Comparison of ENCODE assay signal across 8 cellular contexts in the genomic region with DNA sequence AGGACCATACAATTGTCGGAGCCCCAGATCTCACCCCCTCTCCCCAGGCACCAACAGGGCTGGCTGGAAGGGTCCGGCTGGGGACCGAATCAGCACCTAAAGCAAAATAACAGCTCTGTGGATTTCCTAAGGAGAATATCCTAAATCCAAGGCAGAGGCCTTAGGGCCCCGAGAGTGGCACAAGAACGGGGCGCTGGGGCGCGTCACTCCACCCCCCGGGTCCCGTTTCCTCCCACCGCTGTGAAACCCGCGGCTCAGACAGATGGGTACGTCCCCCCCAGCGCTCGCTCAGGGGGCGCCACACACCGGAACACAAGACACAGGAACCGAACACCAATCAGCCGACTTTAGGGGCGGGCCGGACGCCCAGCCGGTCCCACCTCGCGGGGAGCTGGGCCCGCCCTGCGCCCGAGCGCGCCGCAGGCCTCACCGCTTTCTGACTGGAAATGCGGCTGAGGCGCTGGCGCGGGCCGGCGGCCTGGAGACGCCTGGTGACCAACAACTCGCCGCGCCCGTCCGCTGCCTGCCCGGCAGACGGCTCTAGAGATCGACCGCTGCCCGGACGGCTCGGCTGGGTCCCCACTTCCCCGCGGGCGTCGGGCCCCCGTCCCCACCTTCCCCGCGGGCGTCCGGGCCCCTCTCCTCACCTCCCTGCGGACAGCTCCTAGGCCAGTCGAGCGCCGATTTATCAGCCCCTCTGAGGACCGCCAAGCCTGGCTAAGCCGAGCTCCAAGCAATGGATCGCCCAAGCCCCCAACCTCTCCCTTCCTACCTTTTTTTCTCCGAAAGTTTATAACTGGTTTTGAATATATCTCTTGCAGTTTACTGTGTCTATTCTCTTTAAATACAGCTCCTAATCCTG. TPM values are rescaled to one million over a fixed set of nuclear protein-coding genes. Genes with fewer than 3 reads are reported as not detected.
DNase-seq lines count a peak whose midpoint lies in the region; ATAC-seq and TF ChIP-seq lines count a peak whose summit lies in the region.

A gene with protein sequence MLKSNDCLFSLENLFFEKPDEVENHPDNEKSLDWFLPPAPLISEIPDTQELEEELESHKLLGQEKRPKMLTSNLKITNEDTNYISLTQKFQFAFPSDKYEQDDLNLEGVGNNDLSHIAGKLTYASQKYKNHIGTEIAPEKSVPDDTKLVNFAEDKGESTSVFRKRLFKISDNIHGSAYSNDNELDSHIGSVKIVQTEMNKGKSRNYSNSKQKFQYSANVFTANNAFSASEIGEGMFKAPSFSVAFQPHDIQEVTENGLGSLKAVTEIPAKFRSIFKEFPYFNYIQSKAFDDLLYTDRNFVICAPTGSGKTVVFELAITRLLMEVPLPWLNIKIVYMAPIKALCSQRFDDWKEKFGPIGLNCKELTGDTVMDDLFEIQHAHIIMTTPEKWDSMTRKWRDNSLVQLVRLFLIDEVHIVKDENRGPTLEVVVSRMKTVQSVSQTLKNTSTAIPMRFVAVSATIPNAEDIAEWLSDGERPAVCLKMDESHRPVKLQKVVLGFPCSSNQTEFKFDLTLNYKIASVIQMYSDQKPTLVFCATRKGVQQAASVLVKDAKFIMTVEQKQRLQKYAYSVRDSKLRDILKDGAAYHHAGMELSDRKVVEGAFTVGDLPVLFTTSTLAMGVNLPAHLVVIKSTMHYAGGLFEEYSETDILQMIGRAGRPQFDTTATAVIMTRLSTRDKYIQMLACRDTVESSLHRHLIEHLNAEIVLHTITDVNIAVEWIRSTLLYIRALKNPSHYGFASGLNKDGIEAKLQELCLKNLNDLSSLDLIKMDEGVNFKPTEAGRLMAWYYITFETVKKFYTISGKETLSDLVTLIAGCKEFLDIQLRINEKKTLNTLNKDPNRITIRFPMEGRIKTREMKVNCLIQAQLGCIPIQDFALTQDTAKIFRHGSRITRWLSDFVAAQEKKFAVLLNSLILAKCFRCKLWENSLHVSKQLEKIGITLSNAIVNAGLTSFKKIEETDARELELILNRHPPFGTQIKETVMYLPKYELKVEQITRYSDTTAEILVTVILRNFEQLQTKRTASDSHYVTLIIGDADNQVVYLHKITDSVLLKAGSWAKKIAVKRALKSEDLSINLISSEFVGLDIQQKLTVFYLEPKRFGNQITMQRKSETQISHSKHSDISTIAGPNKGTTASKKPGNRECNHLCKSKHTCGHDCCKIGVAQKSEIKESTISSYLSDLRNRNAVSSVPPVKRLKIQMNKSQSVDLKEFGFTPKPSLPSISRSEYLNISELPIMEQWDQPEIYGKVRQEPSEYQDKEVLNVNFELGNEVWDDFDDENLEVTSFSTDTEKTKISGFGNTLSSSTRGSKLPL (N-terminal part only) (minus strand): TSS at position 687 of the 862 bp plus-strand sequence. CDS start 3,755 bp downstream, outside the sequence.

- DNase-seq in NCI-H446 treated with DMSO at 0.1 percent for 48 hours (lab: John Stamatoyannopoulos, UW), result peak; percentile 88
- peak; percentile 68 for DNase-seq in activated CD8-positive, alpha-beta memory T cell treated with anti-CD3 and anti-CD28 coated beads, Interleukin-2, amount 50 U/mL, for 4 hours
- DNase-seq in esophagus muscularis mucosa (ENCODE audit: extremely low spot score), result no peak
- peak; percentile 51 to 68 for DNase-seq in stimulated activated CD8-positive, alpha-beta memory T cell treated with anti-CD3 and anti-CD28 coated beads, Interleukin-7, amount 100 ng/mL, for 4 hours (ENCODE audit: low read depth in 2 of 2)

- peak in 2 of 3 experiments; percentile 2 to 8 for TF ChIP-seq CTCF in esophagus muscularis mucosa (IDR thresholded peaks at IDR 0.05)

- peak within 1 kb of the TSS; percentile 85 for H3K27ac ChIP-seq in BLaER1
- H3K27ac ChIP-seq in esophagus muscularis mucosa (replicated peaks in 1 of 4), result peak within 1 kb of the TSS; percentile 85 to 89 (median 86)
- H3K27ac ChIP-seq in muscle layer of colon (ENCODE audit: low read depth, low read length), result peak within 1 kb of the TSS; percentile 82

- peaks cover 9% of the 10 kb centered on the region for H3K4me1 ChIP-seq in BLaER1
- H3K4me1 ChIP-seq in esophagus muscularis mucosa, result peaks cover 0 to 16% (median 9%) of the 10 kb centered on the region in 4 donors
- peaks cover 3% of the 10 kb centered on the region for H3K4me1 ChIP-seq in muscle layer of colon (ENCODE audit: insufficient read depth, low read length)

- H3K27me3 ChIP-seq in BLaER1 (no peaks in the 10 kb centered on the region), esophagus muscularis mucosa (no peaks in the 10 kb centered on the region), muscle layer of colon (ENCODE audit: control insufficient read depth in 1 of 2, insufficient read depth in 2 of 2, low read length in 2 of 2) (no peaks in the 10 kb centered on the region)

- TF ChIP-seq EP300 in esophagus muscularis mucosa (IDR thresholded peaks at IDR 0.05), result no peak

- 4% methylated on average over 11 of the region's 69 CpGs for WGBS in esophagus muscularis mucosa

- peak within 1 kb of the TSS; percentile 87 for H3K4me2 ChIP-seq in BLaER1

- H3K36me3 ChIP-seq in BLaER1 (no peaks in the 10 kb centered on the region), esophagus muscularis mucosa (no peaks in the 10 kb centered on the region), muscle layer of colon (ENCODE audit: insufficient read depth, low read length) (no peaks in the 10 kb centered on the region)

- ATAC-seq in GM19023 (IDR thresholded peaks at IDR 0.05; ENCODE audit: unreplicated experiment) (peak; percentile 96), HG03159 (IDR thresholded peaks at IDR 0.05; ENCODE audit: unreplicated experiment) (peak; percentile 87)

- TF ChIP-seq POLR2A in esophagus muscularis mucosa (IDR thresholded peaks at IDR 0.05; ENCODE audit: low read depth), result no peak

- H3K4me3 ChIP-seq in BLaER1 (peak within 1 kb of the TSS; percentile 78), esophagus muscularis mucosa (peak within 1 kb of the TSS; percentile 63 to 77 (median 68)), muscle layer of colon (ENCODE audit: low read depth in 1 of 2, low read length in 2 of 2) (peak within 1 kb of the TSS; percentile 64 to 71)

- H3K9ac ChIP-seq in BLaER1 (peak within 1 kb of the TSS; percentile 88), muscle layer of colon (ENCODE audit: low read length) (peak within 1 kb of the TSS; percentile 96)

- H4K20me1 ChIP-seq in BLaER1, result no peaks in the 10 kb centered on the region

- H3K9me3 ChIP-seq in BLaER1 (no peaks in the 10 kb centered on the region), esophagus muscularis mucosa (no peaks in the 10 kb centered on the region), muscle layer of colon (ENCODE audit: low read length) (no peaks in the 10 kb centered on the region)

- intact Hi-C loops in esophagus muscularis mucosa (cut with DNase I), result loop anchor here (5.0 kb wide), 1 partner anchor 93 kb away; no protein-coding TSS in a partner anchor

RNA-seq across cellular contexts. Expression of the gene that starts here (rescaled TPM):
- total RNA-seq in esophagus muscularis mucosa, result 1 to 10 TPM in 3 of 4 donors, under 1 TPM in 1; 0.42 to 2.2 (median 1.5) TPM
